Comparison of ENCODE assay signal across 8 cellular contexts in genomic region chr2:18959200-18959599, GRCh38.
"Had no signal": no experiment of that assay in that cellular context is flagged by ENCODE, and none has a peak within 500 bp of the region (broad histone marks: within the 10 kb centered on the region; RNA-seq: fewer than 3 reads in every experiment).

No MANE protein-coding gene starts in this region.

- FAIRE-seq: G401.6, GM12878, GM12891, GM12892, GM18507, GM19239 had no signal

- H3K4me3 ChIP-seq: GM12878 had no signal

- DNase-seq: GDM1, GF-D8 had no signal

- ATAC-seq: GM12878 had no signal
